1 cellular context compared by ENCODE assay signal in genomic region chr1:89195476-89195875, GRCh38.
TF ChIP-seq lines count a peak whose summit lies in the region.

No MANE protein-coding gene starts in this region.

TF ChIP-seq in GM23338, 12 proteins besides CTCF, POLR2A, EP300 and RAD21:
- TF ChIP-seq ZNF462 (CRISPR knock-in tag; IDR thresholded peaks at IDR 0.05) (no peak), NANOG (IDR thresholded peaks at IDR 0.05; ENCODE audit: borderline replicate concordance) (no peak)
